ENCODE assay signal across 8 cellular contexts in the genomic region with DNA sequence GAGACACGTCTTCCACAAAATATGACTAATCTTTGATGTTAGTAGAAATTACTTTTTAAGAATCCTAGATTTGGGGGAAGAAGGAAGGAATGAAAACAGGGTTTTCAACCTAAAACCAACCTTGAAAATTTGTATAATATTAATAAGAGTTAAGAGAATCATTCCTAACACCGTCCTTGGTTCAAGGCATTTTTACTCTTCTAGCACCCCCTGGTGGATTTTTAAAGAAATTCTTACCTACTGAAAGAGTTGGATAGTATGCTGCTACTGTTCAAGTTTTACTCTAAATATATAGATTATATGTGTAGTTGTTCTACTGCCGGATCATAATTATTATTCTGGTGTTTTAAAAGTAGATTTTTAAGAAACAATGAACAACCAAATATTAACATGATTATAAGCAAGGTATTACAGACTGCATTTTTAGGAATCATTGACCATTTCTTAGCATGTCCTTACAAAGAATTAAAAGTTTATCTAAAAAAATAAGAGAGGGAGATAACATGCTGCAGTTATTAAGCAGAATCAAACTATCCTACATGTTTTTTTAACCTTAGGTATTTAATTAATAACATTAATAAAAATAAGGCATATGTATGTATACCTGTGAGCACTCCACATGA. TPM values are rescaled to one million over a fixed set of nuclear protein-coding genes. Genes with fewer than 3 reads are reported as not detected.
DNase-seq lines count a peak whose midpoint lies in the region; ATAC-seq and TF ChIP-seq lines count a peak whose summit lies in the region.

No MANE protein-coding gene starts in this region.

- intact Hi-C loops in sigmoid colon (cut with DNase I): loop anchor here (1.0 to 2.0 kb wide), 2 partner anchors 890 to 910 kb away; no protein-coding TSS in a partner anchor

- H3K27ac ChIP-seq in RWPE2 (ENCODE audit: poor library complexity, severe bottlenecking): no peak overlapping the region
- H3K27ac ChIP-seq in fibroblast of lung (ENCODE audit: insufficient read depth, low read length): no peak overlapping the region
- no peak overlapping the region for H3K27ac ChIP-seq in sigmoid colon

- H2AFZ ChIP-seq in fibroblast of lung (ENCODE audit: low read length): no peak overlapping the region

- no peak overlapping the region for H3K27ac Mint-ChIP-seq in activated T-cell treated with anti-CD3 and anti-CD28 coated beads, Interleukin-2, amount 50 U/mL, for 24 hours

- H3K27me3 ChIP-seq in RWPE2 (ENCODE audit: insufficient read depth, poor library complexity, severe bottlenecking) (no peaks in the 10 kb centered on the region), fibroblast of lung (ENCODE audit: control insufficient read depth, insufficient read depth, low read length) (no peaks in the 10 kb centered on the region), sigmoid colon (no peaks in the 10 kb centered on the region)

- TF ChIP-seq POLR2A in sigmoid colon (IDR thresholded peaks at IDR 0.05): no peak

- H3K4me3 Mint-ChIP-seq in activated T-cell treated with anti-CD3 and anti-CD28 coated beads, Interleukin-2, amount 50 U/mL, for 24 hours: no peak overlapping the region

- H3K9me3 ChIP-seq in RWPE2 (ENCODE audit: severe bottlenecking) (no peaks in the 10 kb centered on the region), fibroblast of lung (ENCODE audit: control insufficient read depth, insufficient read depth, low read depth, low read length) (no peaks in the 10 kb centered on the region), sigmoid colon (no peaks in the 10 kb centered on the region)

- H3K79me2 ChIP-seq in fibroblast of lung (ENCODE audit: control insufficient read depth, insufficient read depth, low read length): no peaks in the 10 kb centered on the region

- H3K4me1 Mint-ChIP-seq in activated T-cell treated with anti-CD3 and anti-CD28 coated beads, Interleukin-2, amount 50 U/mL, for 24 hours (ENCODE audit: low read depth): no peaks in the 10 kb centered on the region

- DNase-seq in Daoy (ENCODE audit: low read depth) (peak; percentile 5), LHCN-M2 (ENCODE audit: low read depth) (peak; percentile 3), RWPE2 (ENCODE audit: low spot score) (no peak), fibroblast of lung (ENCODE audit: low read depth in 2 of 2) (peak; percentile 30 to 85), sigmoid colon (no peak)
- no peak for DNase-seq in stimulated activated CD4-positive, alpha-beta T cell treated with anti-CD3 and anti-CD28 coated beads, Interleukin-15, amount 100 ng/mL, for 24 hours
- no peak for DNase-seq in activated T-cell treated with anti-CD3 and anti-CD28 coated beads, Interleukin-2, amount 50 U/mL, for 24 hours

- no peaks in the 10 kb centered on the region for H3K9me3 Mint-ChIP-seq in activated T-cell treated with anti-CD3 and anti-CD28 coated beads, Interleukin-2, amount 50 U/mL, for 24 hours

- H3K4me3 ChIP-seq in RWPE2 (ENCODE audit: severe bottlenecking) (no peak overlapping the region), fibroblast of lung (replicated peaks in 1 of 4; ENCODE audit: control extremely low read depth in 1 of 4, insufficient read depth in 1 of 4, low read depth in 3 of 4, low read length in 4 of 4) (no peak overlapping the region), sigmoid colon (no peak overlapping the region)

- no peak overlapping the region for H3K4me2 ChIP-seq in fibroblast of lung (ENCODE audit: extremely low read depth, insufficient read depth, low read length)

- no peaks in the 10 kb centered on the region for H3K27me3 Mint-ChIP-seq in activated T-cell treated with anti-CD3 and anti-CD28 coated beads, Interleukin-2, amount 50 U/mL, for 24 hours

- H3K4me1 ChIP-seq in RWPE2 (ENCODE audit: insufficient read depth, poor library complexity, severe bottlenecking): peaks cover 11% of the 10 kb centered on the region
- no peaks in the 10 kb centered on the region for H3K4me1 ChIP-seq in fibroblast of lung (ENCODE audit: control insufficient read depth, extremely low read depth, insufficient read depth, low read length)
- no peaks in the 10 kb centered on the region for H3K4me1 ChIP-seq in sigmoid colon

- H3K9ac ChIP-seq in fibroblast of lung (ENCODE audit: insufficient read depth, low read length): no peak overlapping the region

- no peaks in the 10 kb centered on the region; the same call in 1 of the 2 replicates for H3K36me3 ChIP-seq in RWPE2 (ENCODE audit: low read depth)
- H3K36me3 ChIP-seq in fibroblast of lung (ENCODE audit: control insufficient read depth, insufficient read depth, low read length): no peaks in the 10 kb centered on the region
- no peaks in the 10 kb centered on the region for H3K36me3 ChIP-seq in sigmoid colon

- peak; percentile 85 for ATAC-seq in GM21723 (IDR thresholded peaks at IDR 0.05; ENCODE audit: unreplicated experiment)
- peak; percentile 55; the same call in 1 of the 3 replicates for ATAC-seq in RWPE2 (ENCODE audit: low read depth)

- 5 to 27% methylated on average over 3 of the region's 3 CpGs for WGBS in sigmoid colon, 2 donors

- TF ChIP-seq CTCF in RWPE2 (IDR thresholded peaks at IDR 0.05; ENCODE audit: poor library complexity, severe bottlenecking) (peak; percentile 80), fibroblast of lung (conservative IDR thresholded peaks at IDR 0.05 in 1 of 2, IDR thresholded peaks at IDR 0.05 in 1 of 2; ENCODE audit: low read depth in 1 of 2, low read length in 2 of 2) (peak; percentile 32 to 38), sigmoid colon (IDR thresholded peaks at IDR 0.05) (peak; percentile 43 to 70 (median 50))

- TF ChIP-seq EP300 in sigmoid colon (IDR thresholded peaks at IDR 0.05): no peak

- H4K20me1 ChIP-seq in fibroblast of lung (ENCODE audit: control insufficient read depth, extremely low read depth, insufficient read depth, low read length): no peaks in the 10 kb centered on the region

- no peaks in the 10 kb centered on the region for H3K36me3 Mint-ChIP-seq in activated T-cell treated with anti-CD3 and anti-CD28 coated beads, Interleukin-2, amount 50 U/mL, for 24 hours (ENCODE audit: low read depth)

RNA-seq across cellular contexts. Expression of a gene that starts 7.4 kb away (rescaled TPM):
- total RNA-seq in Daoy (2014; rRNA removed; shearing (Covaris generic)): not detected in 2 replicates
- total RNA-seq in LHCN-M2 (2014; rRNA removed) (not detected in 2 replicates), fibroblast of lung (14.6 and 39.5 TPM in 2 replicates), sigmoid colon (under 1 TPM; 0.14 to 0.83 (median 0.69) TPM)
- not detected for polyA plus RNA-seq in LHCN-M2 (2012)
- polyA plus RNA-seq in fibroblast of lung (2.0 and 3.3 TPM in 2 replicates), sigmoid colon (under 1 TPM; under 0.01 to 0.64 (median 0.23) TPM)
- 1.4 and 1.5 TPM in 2 replicates for polyA plus RNA-seq in fibroblast of lung (2012)
- 2.0 TPM in 1 of 2 replicates, not detected in the other for polyA minus RNA-seq in fibroblast of lung (ENCODE audit: low replicate concordance)

Comparison
In these comparisons a context has a peak if more than half of its experiments do, and no peak if none do; other contexts are left out.
1. DNase-seq: peak in Daoy (single experiment), LHCN-M2 (single experiment) and fibroblast of lung (2 of 2); none in RWPE2 (single experiment), sigmoid colon (single experiment), stimulated activated CD4-positive, alpha-beta T cell treated with anti-CD3 and anti-CD28 coated beads, Interleukin-15, amount 100 ng/mL, for 24 hours (single experiment) and activated T-cell treated with anti-CD3 and anti-CD28 coated beads, Interleukin-2, amount 50 U/mL, for 24 hours (single experiment).
2. Peak in every context shown above with its lines, with median percentiles within 50 percentile points of each other: CTCF ChIP-seq.